Comparison of ENCODE assay signal across 20 cellular contexts in genomic region chr4:41940834-41941233, GRCh38. TPM values are rescaled to one million over a fixed set of nuclear protein-coding genes. Genes with fewer than 3 reads are reported as not detected.
DNase-seq lines count a peak whose midpoint lies in the region; ATAC-seq and TF ChIP-seq lines count a peak whose summit lies in the region.
"Had no signal": no experiment of that assay in that cellular context is flagged by ENCODE, and none has a peak within 500 bp of the region (broad histone marks: within the 10 kb centered on the region; RNA-seq: fewer than 3 reads in every experiment).

No MANE protein-coding gene starts in this region.

- peaks cover 35% of the 10 kb centered on the region for H3K4me1 Mint-ChIP-seq in CD14-positive monocyte
- H3K4me1 Mint-ChIP-seq in activated CD8-positive, alpha-beta T cell treated with anti-CD3 and anti-CD28 coated beads, Interleukin-2, amount 10 ng/mL, durations not matched to agents 7 days and 5 days (ENCODE audit: low read depth), result peaks cover 20% of the 10 kb centered on the region

- no peak overlapping the region for H2BK120ac ChIP-seq in IMR-90 (ENCODE audit: low read depth, low read length)

- no peak overlapping the region for H4K8ac ChIP-seq in IMR-90 (ENCODE audit: low read depth in 2 of 2, low read length in 2 of 2)

- no peak overlapping the region for H4K91ac ChIP-seq in IMR-90 (ENCODE audit: insufficient read depth, low read depth, low read length)

- no peak overlapping the region for H2BK15ac ChIP-seq in IMR-90 (ENCODE audit: low read depth, low read length)

- no peak overlapping the region for H3K14ac ChIP-seq in IMR-90 (replicated peaks; ENCODE audit: low read depth, low read length)

- TF ChIP-seq RAD21 in IMR-90 (IDR thresholded peaks at IDR 0.05; ENCODE audit: low read length), result no peak

- no peak overlapping the region for H3K4ac ChIP-seq in IMR-90 (ENCODE audit: low read depth, low read length)

- no peak overlapping the region for H2BK20ac ChIP-seq in IMR-90 (ENCODE audit: low read depth, low read length)

- H3K27me3 ChIP-seq in IMR-90 (ENCODE audit: control insufficient read depth, insufficient read depth, low read length) (no peaks in the 10 kb centered on the region), PC-3 (ENCODE audit: low read length) (no peaks in the 10 kb centered on the region), smooth muscle cell (ENCODE audit: low read depth) (no peaks in the 10 kb centered on the region)
- H3K27me3 ChIP-seq: BE2C, BLaER1 had no signal

- H3K79me1 ChIP-seq in IMR-90 (ENCODE audit: low read depth in 1 of 2, low read length in 2 of 2), result peaks cover 7 to 21% of the 10 kb centered on the region in 2 experiments

- TF ChIP-seq CTCF in IMR-90 (conservative IDR thresholded peaks at IDR 0.05; ENCODE audit: low read depth, low read length), result no peak
- TF ChIP-seq CTCF in PC-3 (conservative IDR thresholded peaks at IDR 0.05; ENCODE audit: low read depth, low read length), result no peak
- no peak for TF ChIP-seq CTCF in smooth muscle cell (IDR thresholded peaks at IDR 0.05; ENCODE audit: borderline replicate concordance, insufficient read depth, poor library complexity, severe bottlenecking)
- TF ChIP-seq CTCF in CD14-positive monocyte (IDR thresholded peaks at IDR 0.05), result no peak

- intact Hi-C loops in IMR-90 (cut with micrococcal nuclease), result no loop called here
- intact Hi-C loops in PC-3 (cut with micrococcal nuclease), result no loop called here
- intact Hi-C loops in CD14-positive monocyte (cut with micrococcal nuclease), result no loop called here

- peaks cover 44 to 64% of the 10 kb centered on the region in 2 donors for H3K36me3 Mint-ChIP-seq in CD14-positive monocyte
- peaks cover 47% of the 10 kb centered on the region for H3K36me3 Mint-ChIP-seq in activated CD8-positive, alpha-beta T cell treated with anti-CD3 and anti-CD28 coated beads, Interleukin-2, amount 10 ng/mL, durations not matched to agents 7 days and 5 days (ENCODE audit: low read depth)

- no peaks in the 10 kb centered on the region for H3K27me3 Mint-ChIP-seq in CD14-positive monocyte (ENCODE audit: low read depth in 3 of 3)
- no peaks in the 10 kb centered on the region for H3K27me3 Mint-ChIP-seq in activated CD8-positive, alpha-beta T cell treated with anti-CD3 and anti-CD28 coated beads, Interleukin-2, amount 10 ng/mL, durations not matched to agents 7 days and 5 days (ENCODE audit: low read depth)
- H3K27me3 Mint-ChIP-seq: CD4-positive, alpha-beta T cell had no signal

- H3K4me2 ChIP-seq in IMR-90 (ENCODE audit: low read depth, low read length), result no peak overlapping the region
- no peak overlapping the region for H3K4me2 ChIP-seq in PC-3 (ENCODE audit: low read length)
- peak overlapping the region; percentile 20 for H3K4me2 ChIP-seq in smooth muscle cell
- H3K4me2 ChIP-seq: BLaER1 had no signal

- H3K9me3 ChIP-seq in IMR-90 (ENCODE audit: control insufficient read depth, insufficient read depth, low read length) (no peaks in the 10 kb centered on the region), PC-3 (ENCODE audit: low read length) (no peaks in the 10 kb centered on the region), smooth muscle cell (replicated peaks; ENCODE audit: low read depth) (no peaks in the 10 kb centered on the region)
- H3K9me3 ChIP-seq: BE2C, BLaER1, Caco-2 had no signal

- no peak overlapping the region for H2AK9ac ChIP-seq in IMR-90 (replicated peaks; ENCODE audit: low read depth, low read length, poor library complexity)

- no peak overlapping the region for H3K56ac ChIP-seq in IMR-90 (ENCODE audit: extremely low read depth, insufficient read depth, low read length)

- BruUV-seq in IMR-90 (replicated peaks; lab: Mats Ljungman, UMichigan) (no TSS peak), PC-3 (replicated peaks; lab: Mats Ljungman, UMichigan) (no TSS peak)

- H3K4me1 ChIP-seq in IMR-90 (ENCODE audit: control insufficient read depth, insufficient read depth, low read length), result peaks cover 7% of the 10 kb centered on the region
- H3K4me1 ChIP-seq in PC-3 (ENCODE audit: insufficient read depth, low read length), result peaks cover 21% of the 10 kb centered on the region
- H3K4me1 ChIP-seq in smooth muscle cell (ENCODE audit: low read depth), result peaks cover 17% of the 10 kb centered on the region
- H3K4me1 ChIP-seq: Caco-2 had no signal

- no peaks in the 10 kb centered on the region for H3K9me2 ChIP-seq in PC-3 (replicated peaks; ENCODE audit: low read length)

- in situ Hi-C loops in IMR-90 (cut with MboI; ENCODE audit: low sequenced_read_pairs), result no loop called here

- H3K79me2 ChIP-seq in PC-3 (ENCODE audit: low read length) (peaks cover 73% of the 10 kb centered on the region), smooth muscle cell (ENCODE audit: low read depth) (peaks cover 64% of the 10 kb centered on the region)

- H3K36me3 ChIP-seq in IMR-90 (ENCODE audit: control insufficient read depth, insufficient read depth, low read length) (peaks cover 5% of the 10 kb centered on the region), PC-3 (ENCODE audit: low read depth, low read length) (peaks cover 28% of the 10 kb centered on the region), smooth muscle cell (ENCODE audit: low read depth) (peaks cover 4% of the 10 kb centered on the region)

- no peak overlapping the region for H3K9ac ChIP-seq in IMR-90 (ENCODE audit: low read depth, low read length)
- no peak overlapping the region for H3K9ac ChIP-seq in PC-3 (ENCODE audit: low read length)
- no peak overlapping the region for H3K9ac ChIP-seq in smooth muscle cell (ENCODE audit: low read depth)
- H3K9ac ChIP-seq: BLaER1 had no signal

- CTCF ChIA-PET in IMR-90 (lab: Yijun Ruan, JAX) (no interaction called here), PC-3 (lab: Charles Lee) (no interaction called here)
- CTCF ChIA-PET in activated CD8-positive, alpha-beta T cell treated with anti-CD3 and anti-CD28 coated beads, Interleukin-2, amount 10 ng/mL, durations not matched to agents 7 days and 5 days (lab: Charles Lee), result no interaction called here

- no peak overlapping the region for H3K27ac ChIP-seq in IMR-90 (ENCODE audit: insufficient read depth, low read length)
- H3K27ac ChIP-seq in PC-3 (ENCODE audit: low read length), result no peak overlapping the region
- H3K27ac ChIP-seq in smooth muscle cell (ENCODE audit: low read depth), result no peak overlapping the region
- H3K27ac ChIP-seq: BLaER1 had no signal

- H3K9me1 ChIP-seq in IMR-90 (ENCODE audit: insufficient read depth, low read length), result peaks cover 5% of the 10 kb centered on the region; the same call in 1 of the 2 replicates

- no peaks in the 10 kb centered on the region for H3K9me3 Mint-ChIP-seq in CD14-positive monocyte
- no peaks in the 10 kb centered on the region for H3K9me3 Mint-ChIP-seq in activated CD8-positive, alpha-beta T cell treated with anti-CD3 and anti-CD28 coated beads, Interleukin-2, amount 10 ng/mL, durations not matched to agents 7 days and 5 days (ENCODE audit: insufficient read depth)
- H3K9me3 Mint-ChIP-seq: CD4-positive, alpha-beta T cell; CD8-positive, alpha-beta T cell had no signal

- no peak overlapping the region for H3K23ac ChIP-seq in IMR-90 (ENCODE audit: low read depth, low read length)

- H3K4me3 ChIP-seq in IMR-90 (ENCODE audit: insufficient read depth, low read depth, low read length), result no peak overlapping the region
- no peak overlapping the region for H3K4me3 ChIP-seq in PC-3 (ENCODE audit: low read length)
- no peak overlapping the region for H3K4me3 ChIP-seq in smooth muscle cell
- H3K4me3 ChIP-seq: BLaER1, GM12878 had no signal

- H2AFZ ChIP-seq in IMR-90 (replicated peaks; ENCODE audit: low read length, poor library complexity), result no peak overlapping the region
- no peak overlapping the region for H2AFZ ChIP-seq in PC-3 (ENCODE audit: low read length)
- H2AFZ ChIP-seq in smooth muscle cell (ENCODE audit: low read depth), result no peak overlapping the region

- ATAC-seq in IMR-90 (ENCODE audit: low read depth) (peak; percentile 62), PC-3 (peak; percentile 61), GM18511 (IDR thresholded peaks at IDR 0.05; ENCODE audit: unreplicated experiment) (no peak)
- no peak for ATAC-seq in activated CD8-positive, alpha-beta T cell treated with anti-CD3 and anti-CD28 coated beads, Interleukin-2, amount 10 ng/mL, durations not matched to agents 7 days and 5 days
- ATAC-seq: CD8-positive, alpha-beta T cell; GM12878 had no signal

- TF ChIP-seq POLR2A in IMR-90 (IDR thresholded peaks at IDR 0.05; ENCODE audit: low read depth, low read length), result no peak

- POLR2A ChIA-PET in IMR-90 (lab: Charles Lee; ENCODE audit: unreplicated experiment) (no interaction called here), PC-3 (lab: Charles Lee; ENCODE audit: unreplicated experiment) (interaction anchor here (0.6 kb wide), 1 partner anchor 36 kb away, joined by 3 read pairs; no protein-coding TSS in a partner anchor)
- POLR2A ChIA-PET in activated CD8-positive, alpha-beta T cell treated with anti-CD3 and anti-CD28 coated beads, Interleukin-2, amount 10 ng/mL, durations not matched to agents 7 days and 5 days (lab: Charles Lee), result interaction anchor here (0.7 kb wide), 1 partner anchor 10 kb away, joined by 3 read pairs; no protein-coding TSS in a partner anchor

- no peak overlapping the region for H3K18ac ChIP-seq in IMR-90 (ENCODE audit: low read depth, low read length)

- H2BK5ac ChIP-seq in IMR-90 (ENCODE audit: low read depth, low read length, poor library complexity, severe bottlenecking), result no peak overlapping the region

- no peak overlapping the region for H3K27ac Mint-ChIP-seq in CD14-positive monocyte
- H3K27ac Mint-ChIP-seq in activated CD8-positive, alpha-beta T cell treated with anti-CD3 and anti-CD28 coated beads, Interleukin-2, amount 10 ng/mL, durations not matched to agents 7 days and 5 days, result no peak overlapping the region
- H3K27ac Mint-ChIP-seq: CD4-positive, alpha-beta T cell; CD8-positive, alpha-beta T cell had no signal

- H3K4me3 Mint-ChIP-seq in CD14-positive monocyte, result no peak overlapping the region
- no peak overlapping the region for H3K4me3 Mint-ChIP-seq in activated CD8-positive, alpha-beta T cell treated with anti-CD3 and anti-CD28 coated beads, Interleukin-2, amount 10 ng/mL, durations not matched to agents 7 days and 5 days
- H3K4me3 Mint-ChIP-seq: CD4-positive, alpha-beta T cell; CD8-positive, alpha-beta T cell had no signal

- peaks cover 8% of the 10 kb centered on the region; the same call in 1 of the 2 replicates for H4K20me1 ChIP-seq in IMR-90 (ENCODE audit: insufficient read depth, low read length)
- peaks cover 17% of the 10 kb centered on the region; the same call in 1 of the 2 replicates for H4K20me1 ChIP-seq in PC-3 (ENCODE audit: low read length)
- H4K20me1 ChIP-seq in smooth muscle cell (ENCODE audit: low read depth), result peaks cover 62% of the 10 kb centered on the region

- no peak overlapping the region for H4K5ac ChIP-seq in IMR-90 (ENCODE audit: low read depth, low read length)

- no peaks in the 10 kb centered on the region for H3F3A ChIP-seq in PC-3 (ENCODE audit: low read length, unreplicated experiment)
- no peaks in the 10 kb centered on the region for H3F3A ChIP-seq in smooth muscle cell (ENCODE audit: low read depth)

- dilution Hi-C loops in IMR-90 (cut with HindIII; ENCODE audit: low sequenced_read_pairs, unreplicated experiment), result no loop called here

- no peak overlapping the region for H2AK5ac ChIP-seq in IMR-90 (ENCODE audit: low read depth, low read length)

- DNase-seq in ELR (ENCODE audit: low read depth) (peak; percentile 15), IMR-90 (peak; percentile 59), PC-3 (peak; percentile 21), smooth muscle cell (lab: John Stamatoyannopoulos, UW; ENCODE audit: unreplicated experiment) (no peak), CD14-positive monocyte (ENCODE audit: low spot score) (no peak)
- DNase-seq in activated CD8-positive, alpha-beta T cell treated with anti-CD3 and anti-CD28 coated beads, Interleukin-2, amount 10 ng/mL, durations not matched to agents 7 days and 5 days, result no peak
- DNase-seq: 8988T; ACHN; BE2C; C1 segment of cervical spinal cord; Caco-2; Calu3; CD4-positive, alpha-beta T cell; CD8-positive, alpha-beta T cell; DMS79 treated with DMSO at 0.1 percent for 48 hours; GDM1 had no signal

RNA-seq across cellular contexts. Expression of gene TMEM33, which starts 5.6 kb away (rescaled TPM):
- total RNA-seq in IMR-90 (2012; rRNA removed), result 45.5 and 49.7 TPM in 2 replicates
- polyA plus RNA-seq in IMR-90 (2012; rRNA removed), result 23.6 and 27.5 TPM in 2 replicates
- 22.2 and 60.3 TPM in 2 replicates for polyA plus RNA-seq in IMR-90 (2012; cell fraction: cytosol; rRNA removed)
- 12.2 and 12.3 TPM in 2 replicates for polyA plus RNA-seq in IMR-90 (2012; cell fraction: nucleus; rRNA removed; ENCODE audit: low replicate concordance)
- 70.3 and 97.4 TPM in 2 replicates for total RNA-seq in PC-3 (2014; rRNA removed)
- 52.9 and 75.3 TPM in 2 replicates for total RNA-seq in smooth muscle cell
- 20.8 and 25.4 TPM in 2 replicates for polyA plus RNA-seq in smooth muscle cell
- 10 to 100 TPM; 60.7 to 61.6 TPM for polyA plus RNA-seq in CD14-positive monocyte
- total RNA-seq in activated CD8-positive, alpha-beta T cell treated with anti-CD3 and anti-CD28 coated beads, Interleukin-2, amount 10 ng/mL, durations not matched to agents 7 days and 5 days, result 10 to 100 TPM; 59.9 TPM

RNA-seq across cellular contexts. Expression of gene DCAF4L1, which starts 40.7 kb away (rescaled TPM):
- total RNA-seq in IMR-90 (2012; rRNA removed) (under 0.01 and 0.18 TPM in 2 replicates), PC-3 (2014; rRNA removed) (0.22 and 0.63 TPM in 2 replicates), smooth muscle cell (0.31 and 0.40 TPM in 2 replicates)
- polyA plus RNA-seq in IMR-90 (2012; rRNA removed) (0.03 and 0.07 TPM in 2 replicates), smooth muscle cell (0.11 and 0.13 TPM in 2 replicates), CD14-positive monocyte (not detected)
- 0.01 and 0.02 TPM in 2 replicates for polyA plus RNA-seq in IMR-90 (2012; cell fraction: cytosol; rRNA removed)
- polyA plus RNA-seq in IMR-90 (2012; cell fraction: nucleus; rRNA removed; ENCODE audit: low replicate concordance), result 0.26 and 0.30 TPM in 2 replicates
- under 1 TPM; 0.21 to 0.32 TPM for total RNA-seq in activated CD8-positive, alpha-beta T cell treated with anti-CD3 and anti-CD28 coated beads, Interleukin-2, amount 10 ng/mL, durations not matched to agents 7 days and 5 days
- total RNA-seq: G401 had no signal

RNA-seq across cellular contexts. Expression of gene SLC30A9, which starts 49.5 kb away (rescaled TPM):
- total RNA-seq in IMR-90 (2012; rRNA removed) (72.6 and 96.7 TPM in 2 replicates), PC-3 (2014; rRNA removed) (32.4 and 32.7 TPM in 2 replicates), smooth muscle cell (72.1 and 73.1 TPM in 2 replicates)
- polyA plus RNA-seq in IMR-90 (2012; rRNA removed) (26.6 and 32.0 TPM in 2 replicates), smooth muscle cell (37.7 and 41.3 TPM in 2 replicates), CD14-positive monocyte (10 to 100 TPM; 41.0 to 47.2 TPM)
- polyA plus RNA-seq in IMR-90 (2012; cell fraction: cytosol; rRNA removed), result 18.2 and 30.1 TPM in 2 replicates
- 14.2 and 16.6 TPM in 2 replicates for polyA plus RNA-seq in IMR-90 (2012; cell fraction: nucleus; rRNA removed; ENCODE audit: low replicate concordance)
- 10 to 100 TPM; 30.9 to 32.0 TPM for total RNA-seq in activated CD8-positive, alpha-beta T cell treated with anti-CD3 and anti-CD28 coated beads, Interleukin-2, amount 10 ng/mL, durations not matched to agents 7 days and 5 days

Comparison
In these comparisons a context has a peak if more than half of its experiments do, and no peak if none do; other contexts are left out.
1. DNase-seq: peak in ELR (single experiment), IMR-90 (single experiment) and PC-3 (single experiment); none in smooth muscle cell (single experiment), CD14-positive monocyte (single experiment) and activated CD8-positive, alpha-beta T cell treated with anti-CD3 and anti-CD28 coated beads, Interleukin-2, amount 10 ng/mL, durations not matched to agents 7 days and 5 days (single experiment).
2. ATAC-seq: peak in IMR-90 (single experiment) and PC-3 (single experiment); none in activated CD8-positive, alpha-beta T cell treated with anti-CD3 and anti-CD28 coated beads, Interleukin-2, amount 10 ng/mL, durations not matched to agents 7 days and 5 days (single experiment) and GM18511 (single experiment).